8 cellular contexts compared by ENCODE assay signal in genomic region chr18:3451166-3451988, GRCh38. TPM values are rescaled to one million over a fixed set of nuclear protein-coding genes. Genes with fewer than 3 reads are reported as not detected.
A peak's percentile ranks its signal among the peaks of the same experiment; 100 is the strongest.
DNase-seq lines count a peak whose midpoint lies in the region; ATAC-seq and TF ChIP-seq lines count a peak whose summit lies in the region.

No MANE protein-coding gene starts in this region.

- H3K27me3 Mint-ChIP-seq in T-cell: no peaks in the 10 kb centered on the region

- peaks cover 6% of the 10 kb centered on the region for H3K36me3 ChIP-seq in KOPT-K1 (ENCODE audit: insufficient read depth, low read length)
- peaks cover 3% of the 10 kb centered on the region for H3K36me3 ChIP-seq in adipocyte (ENCODE audit: control insufficient read depth, insufficient read depth, low read length, severe bottlenecking)
- H3K36me3 ChIP-seq in heart left ventricle: peaks cover 0 to 5% (median 3%) of the 10 kb centered on the region in 9 donors
- peaks cover 2 to 4% (median 4%) of the 10 kb centered on the region in 3 donors for H3K36me3 ChIP-seq in tibial artery

- peak overlapping the region; percentile 99 for H3K9ac ChIP-seq in adipocyte (ENCODE audit: low read length)

- peaks cover 3% of the 10 kb centered on the region for H3K36me3 Mint-ChIP-seq in T-cell

- WGBS in heart left ventricle, 4 donors: 0% methylated on average over 23 to 50 of the region's 50 CpGs

- TF ChIP-seq POLR2A in heart left ventricle (IDR thresholded peaks at IDR 0.05): peak in 1 of 2 donors; percentile 92

- H3K9me3 ChIP-seq in KOPT-K1 (ENCODE audit: insufficient read depth, low read length, poor library complexity, severe bottlenecking): no peaks in the 10 kb centered on the region
- H3K9me3 ChIP-seq in adipocyte (ENCODE audit: control insufficient read depth, low read length): no peaks in the 10 kb centered on the region
- no peaks in the 10 kb centered on the region for H3K9me3 ChIP-seq in heart left ventricle
- H3K9me3 ChIP-seq in tibial artery: no peaks in the 10 kb centered on the region

- CTCF ChIA-PET in T-cell (lab: Charles Lee): interaction anchor here (0.6 to 4.8 kb wide), 6 partner anchors 71 to 201 kb away, joined by 3 to 36 read pairs (median 4); no protein-coding TSS in a partner anchor

- H3K27ac Mint-ChIP-seq in T-cell: peak overlapping the region; percentile 98

- H3K27ac ChIP-seq in KOPT-K1 (ENCODE audit: low read depth, low read length, poor library complexity, severe bottlenecking) (peak overlapping the region; percentile 78), heart left ventricle (peak overlapping the region; percentile 92 to 100 (median 97)), tibial artery (peak overlapping the region; percentile 98 to 99)

- peaks cover 49 to 51% (median 50%) of the 10 kb centered on the region in 3 donors for H3K4me1 Mint-ChIP-seq in T-cell

- H3K9me3 Mint-ChIP-seq in T-cell: no peaks in the 10 kb centered on the region

- ATAC-seq in T-cell (replicated peaks in 1 of 4) (peak; percentile 7 to 17 (median 13)), heart left ventricle (peak; percentile 49 to 66 (median 50)), GM18511 (IDR thresholded peaks at IDR 0.05; ENCODE audit: unreplicated experiment) (no peak)

- peak in 1 of 12 donors; percentile 8 for TF ChIP-seq CTCF in heart left ventricle (IDR thresholded peaks at IDR 0.05)
- TF ChIP-seq CTCF in tibial artery (IDR thresholded peaks at IDR 0.05): no peak

- H3K27me3 ChIP-seq in adipocyte (replicated peaks; ENCODE audit: control insufficient read depth, insufficient read depth, low read length): no peaks in the 10 kb centered on the region
- H3K27me3 ChIP-seq in heart left ventricle: no peaks in the 10 kb centered on the region
- no peaks in the 10 kb centered on the region for H3K27me3 ChIP-seq in tibial artery

- intact Hi-C loops in heart left ventricle (cut with DNase I) (loop anchor here in 7 of 10 donors (2.0 to 10.0 kb wide), 8 partner anchors 141 to 439 kb away; partner anchors contain the start of genes MYL12B (in 4 of the 7) and LPIN2 (in 1 of the 7)), tibial artery (cut with DNase I; ENCODE audit: low total_unique reads) (loop anchor here (10.0 kb wide), 2 partner anchors 213 to 1003 kb away; partner anchors contain the start of gene DLGAP1)

- H3K4me3 ChIP-seq in adipocyte (ENCODE audit: low read length): peak overlapping the region; percentile 96
- H3K4me3 ChIP-seq in heart left ventricle: peak overlapping the region; percentile 65 to 93 (median 78)
- H3K4me3 ChIP-seq in tibial artery: peak overlapping the region; percentile 72 to 89

- DNase-seq in D341Med (ENCODE audit: low spot score) (peak; percentile 88), T-cell (peak; percentile 63 to 89 (median 75)), adipocyte (ENCODE audit: low read depth) (peak; percentile 96), heart left ventricle (peak; percentile 93 to 96 (median 95)), pons (ENCODE audit: low spot score) (peak; percentile 90), tibial artery (peak; percentile 97 to 98)

- POLR2A ChIA-PET in T-cell (lab: Charles Lee): interaction anchor here (0.6 to 1.2 kb wide), 6 partner anchors 15 to 815 kb away, joined by 3 to 10 read pairs (median 4); no protein-coding TSS in a partner anchor

- H3K4me1 ChIP-seq in adipocyte (ENCODE audit: control insufficient read depth, insufficient read depth, low read length): peaks cover 39% of the 10 kb centered on the region
- H3K4me1 ChIP-seq in heart left ventricle: peaks cover 0 to 46% (median 26%) of the 10 kb centered on the region in 12 donors
- H3K4me1 ChIP-seq in tibial artery: peaks cover 0 to 42% (median 26%) of the 10 kb centered on the region in 4 donors

- H3K4me3 Mint-ChIP-seq in T-cell: peak overlapping the region; percentile 91 to 95 (median 94)

RNA-seq across cellular contexts. Expression of gene TGIF1, which starts 1.4 kb away (rescaled TPM):
- total RNA-seq in T-cell (10 to 100 TPM; 40.5 to 90.5 (median 81.8) TPM), heart left ventricle (10 to 100 TPM in 7 of 9 donors, 1 to 10 TPM in 2; 5.0 to 33.5 (median 15.4) TPM)
- polyA plus RNA-seq in heart left ventricle: 10 to 100 TPM in 1 of 2 donors, 1 to 10 TPM in 1; 8.8 to 37.5 TPM
